1 cellular context compared by ENCODE assay signal in genomic region chr11:134584706-134585445, GRCh38.
TF ChIP-seq lines count a peak whose summit lies in the region.

No MANE protein-coding gene starts in this region.

TF ChIP-seq in SK-N-SH, 30 proteins besides CTCF, POLR2A, EP300 and RAD21 (continued from another document):
- TF ChIP-seq REST (IDR thresholded peaks at IDR 0.05; ENCODE audit: low read depth, low read length) (no peak), GATA2 (CRISPR knock-in tag; IDR thresholded peaks at IDR 0.05) (no peak), JUND (IDR thresholded peaks at IDR 0.05) (no peak), TAF1 (IDR thresholded peaks at IDR 0.05; ENCODE audit: borderline replicate concordance, low read depth, low read length) (no peak), POLR2AphosphoS5 (IDR thresholded peaks at IDR 0.05; ENCODE audit: low read depth, low read length) (no peak), RXRA (IDR thresholded peaks at IDR 0.05; ENCODE audit: borderline replicate concordance, low read depth) (no peak), NRF1 (IDR thresholded peaks at IDR 0.05; ENCODE audit: low read depth, low read length) (no peak), FOSL2 (IDR thresholded peaks at IDR 0.05; ENCODE audit: borderline replicate concordance, low read depth) (no peak), NFIC (IDR thresholded peaks at IDR 0.05; ENCODE audit: borderline replicate concordance) (no peak), ELF1 (IDR thresholded peaks at IDR 0.05) (no peak), RCOR1 (IDR thresholded peaks at IDR 0.05; ENCODE audit: low read length) (no peak), GABPA (IDR thresholded peaks at IDR 0.05; ENCODE audit: low read depth) (no peak), FOXM1 (IDR thresholded peaks at IDR 0.05; ENCODE audit: low read depth) (no peak), RFX5 (IDR thresholded peaks at IDR 0.05; ENCODE audit: low read length) (no peak), USF1 (IDR thresholded peaks at IDR 0.05; ENCODE audit: borderline replicate concordance, low read depth) (no peak), TEAD4 (IDR thresholded peaks at IDR 0.05; ENCODE audit: borderline replicate concordance, insufficient read depth) (no peak)
